10 cellular contexts compared by ENCODE assay signal in genomic region chrX:21959362-21960051, GRCh38. TPM values are rescaled to one million over a fixed set of nuclear protein-coding genes. Genes with fewer than 3 reads are reported as not detected.
DNase-seq lines count a peak whose midpoint lies in the region; ATAC-seq, FAIRE-seq and TF ChIP-seq lines count a peak whose summit lies in the region.
"Had no signal": no experiment of that assay in that cellular context is flagged by ENCODE, and none has a peak within 500 bp of the region (broad histone marks: within the 10 kb centered on the region; RNA-seq: fewer than 3 reads in every experiment).

No MANE protein-coding gene starts in this region.

- no peaks in the 10 kb centered on the region for H3K4me1 ChIP-seq in Peyer's patch
- H3K4me1 ChIP-seq in upper lobe of left lung: peaks cover 0 to 20% (median 4%) of the 10 kb centered on the region in 4 donors

- TF ChIP-seq EP300 in upper lobe of left lung (IDR thresholded peaks at IDR 0.05): no peak

- no peak for TF ChIP-seq POLR2A in GM12891 (IDR thresholded peaks at IDR 0.05; ENCODE audit: low read depth, low read length)
- no peak for TF ChIP-seq POLR2A in Peyer's patch (IDR thresholded peaks at IDR 0.05)
- no peak for TF ChIP-seq POLR2A in upper lobe of left lung (IDR thresholded peaks at IDR 0.05)

- no peaks in the 10 kb centered on the region for H3K27me3 Mint-ChIP-seq in T-helper 17 cell
- H3K27me3 Mint-ChIP-seq in mesothelial cell of epicardium (ENCODE audit: low read depth): no peaks in the 10 kb centered on the region
- H3K27me3 Mint-ChIP-seq: CD8-positive, alpha-beta memory T cell had no signal

- no peaks in the 10 kb centered on the region for H3K9me3 ChIP-seq in T-helper 17 cell (ENCODE audit: control insufficient read depth, low read length, poor library complexity, severe bottlenecking)
- no peaks in the 10 kb centered on the region for H3K9me3 ChIP-seq in Peyer's patch
- H3K9me3 ChIP-seq in upper lobe of left lung: no peaks in the 10 kb centered on the region

- TF ChIP-seq CTCF in mesothelial cell of epicardium (IDR thresholded peaks at IDR 0.05; ENCODE audit: unreplicated experiment): no peak
- no peak for TF ChIP-seq CTCF in Peyer's patch (IDR thresholded peaks at IDR 0.05)
- no peak for TF ChIP-seq CTCF in upper lobe of left lung (IDR thresholded peaks at IDR 0.05)

- peaks cover 2% of the 10 kb centered on the region for H3K36me3 Mint-ChIP-seq in T-helper 17 cell (ENCODE audit: low read depth)
- peaks cover 11% of the 10 kb centered on the region for H3K36me3 Mint-ChIP-seq in mesothelial cell of epicardium

- peak; percentile 9 for FAIRE-seq in GM12891 (lab: Jason Lieb, UNC)

- H3K4me3 ChIP-seq in Peyer's patch: no peak overlapping the region
- H3K4me3 ChIP-seq in upper lobe of left lung: no peak overlapping the region

- H3K36me3 ChIP-seq in Peyer's patch (no peaks in the 10 kb centered on the region), upper lobe of left lung (no peaks in the 10 kb centered on the region)

- H3K4me1 Mint-ChIP-seq in T-helper 17 cell (peaks cover 24% of the 10 kb centered on the region), mesothelial cell of epicardium (peaks cover 64% of the 10 kb centered on the region)

- H3K27ac ChIP-seq in Peyer's patch: no peak overlapping the region
- no peak overlapping the region for H3K27ac ChIP-seq in upper lobe of left lung

- peak overlapping the region; percentile 57 for H3K27ac Mint-ChIP-seq in T-helper 17 cell
- peak overlapping the region; percentile 86 for H3K27ac Mint-ChIP-seq in mesothelial cell of epicardium

- ATAC-seq in GM21723 (IDR thresholded peaks at IDR 0.05; ENCODE audit: unreplicated experiment) (peak; percentile 45), T-helper 17 cell (no peak), upper lobe of left lung (ENCODE audit: low FRiP score in 2 of 2) (no peak)

- H3K27me3 ChIP-seq in Peyer's patch: no peaks in the 10 kb centered on the region
- no peaks in the 10 kb centered on the region for H3K27me3 ChIP-seq in upper lobe of left lung

- H3K9me3 Mint-ChIP-seq in mesothelial cell of epicardium: peaks cover 5% of the 10 kb centered on the region
- H3K9me3 Mint-ChIP-seq: CD8-positive, alpha-beta memory T cell had no signal

- 55 to 67% methylated on average over 5 to 12 of the region's 12 CpGs for WGBS in upper lobe of left lung, 2 donors

- H3K4me3 Mint-ChIP-seq in T-helper 17 cell: no peak overlapping the region
- H3K4me3 Mint-ChIP-seq in mesothelial cell of epicardium: no peak overlapping the region

- DNase-seq in GM12891 (ENCODE audit: insufficient read length, low spot score) (no peak), T-helper 17 cell (no peak), mesothelial cell of epicardium (ENCODE audit: low spot score in 2 of 2, unreplicated experiment in 2 of 2) (no peak), Peyer's patch (no peak), NCI-H1092 treated with DMSO at 0.1 percent for 48 hours (lab: John Stamatoyannopoulos, UW) (no peak), NCI-H1105 treated with DMSO at 0.1 percent for 48 hours (lab: John Stamatoyannopoulos, UW) (no peak), upper lobe of left lung (no peak)
- DNase-seq: CD8-positive, alpha-beta memory T cell; cortex of kidney had no signal

TF ChIP-seq in GM12891, 5 proteins besides CTCF, POLR2A, EP300 and RAD21:
- TF ChIP-seq SPI1 (IDR thresholded peaks at IDR 0.05; ENCODE audit: low read depth, low read length) (peak; percentile 19; the same call in 1 of the 2 replicates), POLR2AphosphoS5 (IDR thresholded peaks at IDR 0.05; ENCODE audit: low read depth, low read length) (no peak)

RNA-seq across cellular contexts. Expression of gene SMS, which starts 19.0 kb away (rescaled TPM):
- 86.2 TPM for polyA plus RNA-seq in GM12891 (2012; ENCODE audit: low read depth, missing spikeins)
- total RNA-seq in T-helper 17 cell (10 to 100 TPM; 15.6 to 19.6 TPM), mesothelial cell of epicardium (172 to 176 TPM (median 174 TPM) in 3 replicates), Peyer's patch (10 to 100 TPM; 28.2 to 38.0 (median 30.1) TPM), upper lobe of left lung (10 to 100 TPM; 23.3 to 53.5 (median 50.2) TPM)
